8 cellular contexts compared by ENCODE assay signal in the genomic region with DNA sequence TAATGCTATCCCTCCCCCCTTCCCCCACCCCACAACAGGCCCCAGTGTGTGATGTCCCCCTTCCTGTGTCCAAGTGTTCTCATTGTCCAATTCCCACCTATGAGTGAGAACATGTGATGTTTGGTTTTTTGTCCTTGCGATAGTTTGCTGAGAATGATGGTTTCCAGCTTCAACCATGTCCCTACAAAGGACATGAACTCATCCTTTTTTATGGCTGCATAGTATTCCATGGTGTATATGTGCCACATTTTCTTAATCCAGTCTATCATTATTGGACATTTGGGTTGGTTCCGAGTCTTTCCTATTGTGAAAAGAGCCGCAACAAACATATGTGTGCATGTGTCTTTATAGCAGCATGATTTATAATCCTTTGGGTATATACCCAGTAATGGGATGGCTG. TPM values are rescaled to one million over a fixed set of nuclear protein-coding genes. Genes with fewer than 3 reads are reported as not detected.
"Had no signal": no experiment of that assay in that cellular context is flagged by ENCODE, and none has a peak within 500 bp of the region (broad histone marks: within the 10 kb centered on the region; RNA-seq: fewer than 3 reads in every experiment).

No MANE protein-coding gene starts in this region.

RNA-seq across cellular contexts. Expression of a gene that starts 40.3 kb away (rescaled TPM):
- total RNA-seq: activated naive CD4-positive, alpha-beta T cell treated with anti-CD3 and anti-CD28 coated beads for 36 hours; activated naive CD4-positive, alpha-beta T cell treated with anti-CD3 and anti-CD28 coated beads, Interleukin-2, amount 50 U/mL, for 72 hours; activated naive CD8-positive, alpha-beta T cell treated with anti-CD3 and anti-CD28 coated beads for 36 hours; activated naive CD8-positive, alpha-beta T cell treated with anti-CD3 and anti-CD28 coated beads, Interleukin-2, amount 10 ng/mL, durations not matched to agents 7 days and 5 days; activated T-cell treated with anti-CD3 and anti-CD28 coated beads, Interleukin-2, amount 50 U/mL, for 4 hours; activated T-cell treated with anti-CD3 and anti-CD28 coated beads, Interleukin-2, amount 50 U/mL, for 72 hours; activated T-helper 1 cell treated with anti-CD3 and anti-CD28 coated beads, Interleukin-12 subunit alpha, Interleukin-12 subunit beta, Interleukin-2, Interleukin-4 antibody, amounts not matched to agents 30 ng/mL and 10 ng/mL and 1 ng/mL, durations not matched to agents 14 hours and 24 hours and 36 hours; activated T-helper 17 cell treated with anti-CD3 and anti-CD28 coated beads, Interleukin-2, amount 50 U/mL, for 72 hours had no signal
